In the genomic region with DNA sequence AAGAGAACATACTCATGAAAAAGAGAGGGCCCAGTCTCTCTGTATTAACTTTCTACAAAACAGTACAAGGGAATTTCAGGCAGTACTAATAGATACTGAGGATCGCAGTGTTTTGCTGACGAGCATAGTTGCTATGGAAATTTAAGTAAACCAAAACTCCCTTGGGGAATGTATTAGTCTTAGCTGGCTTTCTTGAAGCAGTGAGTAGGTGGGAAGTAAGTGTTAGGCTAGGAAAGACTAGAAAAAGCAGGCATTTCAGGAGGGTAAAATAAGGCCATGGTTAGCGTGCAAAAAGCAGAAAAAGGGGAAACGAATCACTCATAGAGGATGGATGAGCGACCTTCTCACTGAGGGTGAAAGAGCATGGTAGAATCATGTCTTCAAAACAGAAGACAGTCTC, we compare ENCODE assay signal across 14 cellular contexts.
DNase-seq lines count a peak whose midpoint lies in the region; ATAC-seq and TF ChIP-seq lines count a peak whose summit lies in the region.
"Had no signal": no experiment of that assay in that cellular context is flagged by ENCODE, and none has a peak within 500 bp of the region (broad histone marks: within the 10 kb centered on the region; RNA-seq: fewer than 3 reads in every experiment).

No MANE protein-coding gene starts in this region.

- no peak overlapping the region for H3K4me3 Mint-ChIP-seq in MCF 10A (ENCODE audit: unreplicated experiment)
- H3K4me3 Mint-ChIP-seq in stimulated activated memory B cell treated with anti-CD40 and anti-IgM and Interleukin-4, amounts not matched to agents 10 μg/mL and 1 μg/mL and 100 μg/mL, for 72 hours, result no peak overlapping the region
- H3K4me3 Mint-ChIP-seq in activated T-helper 17 cell treated with anti-CD3 and anti-CD28 coated beads, Interleukin-2, amount 50 U/mL, for 72 hours, result no peak overlapping the region
- H3K4me3 Mint-ChIP-seq: neural progenitor cell had no signal

- BruUV-seq in MCF 10A (replicated peaks; lab: Mats Ljungman, UMichigan), result no TSS peak

- no peaks in the 10 kb centered on the region for H3K36me3 Mint-ChIP-seq in MCF 10A (ENCODE audit: insufficient read depth, unreplicated experiment)
- no peaks in the 10 kb centered on the region for H3K36me3 Mint-ChIP-seq in stimulated activated memory B cell treated with anti-CD40 and anti-IgM and Interleukin-4, amounts not matched to agents 10 μg/mL and 1 μg/mL and 100 μg/mL, for 72 hours
- H3K36me3 Mint-ChIP-seq in activated T-helper 17 cell treated with anti-CD3 and anti-CD28 coated beads, Interleukin-2, amount 50 U/mL, for 72 hours (ENCODE audit: low read depth), result no peaks in the 10 kb centered on the region
- H3K36me3 Mint-ChIP-seq: neural progenitor cell had no signal

- no peaks in the 10 kb centered on the region for H3K4me1 Mint-ChIP-seq in MCF 10A (ENCODE audit: insufficient read depth, unreplicated experiment)
- H3K4me1 Mint-ChIP-seq in stimulated activated memory B cell treated with anti-CD40 and anti-IgM and Interleukin-4, amounts not matched to agents 10 μg/mL and 1 μg/mL and 100 μg/mL, for 72 hours, result peaks cover 7% of the 10 kb centered on the region
- H3K4me1 Mint-ChIP-seq in activated T-helper 17 cell treated with anti-CD3 and anti-CD28 coated beads, Interleukin-2, amount 50 U/mL, for 72 hours, result no peaks in the 10 kb centered on the region

- intact Hi-C loops in breast epithelium (cut with DNase I; ENCODE audit: low total_unique reads) (no loop called here), MCF 10A (cut with micrococcal nuclease) (no loop called here)

- no peaks in the 10 kb centered on the region for H3K27me3 ChIP-seq in breast epithelium
- H3K27me3 ChIP-seq in foreskin keratinocyte, result peaks cover 35% of the 10 kb centered on the region
- H3K27me3 ChIP-seq: colonic mucosa, neural progenitor cell, upper lobe of left lung had no signal

- no peaks in the 10 kb centered on the region for H3K9me3 ChIP-seq in breast epithelium
- H3K9me3 ChIP-seq: A549, colonic mucosa, upper lobe of left lung had no signal

- H3K27ac ChIP-seq in breast epithelium (peak overlapping the region; percentile 43 to 56), foreskin keratinocyte (no peak overlapping the region)
- H3K27ac ChIP-seq: A549, colonic mucosa, neural progenitor cell, upper lobe of left lung had no signal

- H3K36me3 ChIP-seq in breast epithelium, result no peaks in the 10 kb centered on the region
- H3K36me3 ChIP-seq: colonic mucosa, neural progenitor cell, upper lobe of left lung had no signal

- ATAC-seq in foreskin keratinocyte (peak; percentile 72), GM19452 (IDR thresholded peaks at IDR 0.05; ENCODE audit: unreplicated experiment) (no peak)
- ATAC-seq in stimulated activated memory B cell treated with anti-CD40 and anti-IgM and Interleukin-4, amounts not matched to agents 10 μg/mL and 1 μg/mL and 100 μg/mL, for 72 hours, result peak; percentile 79
- no peak for ATAC-seq in activated T-helper 17 cell treated with anti-CD3 and anti-CD28 coated beads, Interleukin-2, amount 50 U/mL, for 72 hours (replicated peaks)
- ATAC-seq: A549 had no signal

- CTCF ChIA-PET in MCF 10A (lab: Yijun Ruan, JAX), result interaction anchor here (0.6 to 1.6 kb wide), 2 partner anchors 67 to 75 kb away, joined by 3 to 5 read pairs; no protein-coding TSS in a partner anchor

- DNase-seq in breast epithelium (ENCODE audit: low spot score in 2 of 2) (no peak), MCF 10A (ENCODE audit: unreplicated experiment) (no peak), T1000 (lab: John Stamatoyannopoulos, UW) (peak; percentile 11), foreskin keratinocyte (peak; percentile 30 to 31), iPS-NIHi11 (ENCODE audit: low spot score) (no peak)
- DNase-seq: activated T-cell treated with anti-CD3 and anti-CD28 coated beads, Interleukin-2, amount 50 U/mL, for 1 hour; colonic mucosa; T-helper 9 cell; upper lobe of left lung had no signal

- H3K4me3 ChIP-seq in breast epithelium, result no peak overlapping the region
- H3K4me3 ChIP-seq: A549, colonic mucosa, neural progenitor cell, upper lobe of left lung had no signal

- H3K4me1 ChIP-seq in breast epithelium, result no peaks in the 10 kb centered on the region
- H3K4me1 ChIP-seq in foreskin keratinocyte, result no peaks in the 10 kb centered on the region
- H3K4me1 ChIP-seq: A549, colonic mucosa, neural progenitor cell, upper lobe of left lung had no signal

- no peak overlapping the region for H3K27ac Mint-ChIP-seq in MCF 10A (ENCODE audit: low read depth, unreplicated experiment)
- peak overlapping the region; percentile 10 for H3K27ac Mint-ChIP-seq in stimulated activated memory B cell treated with anti-CD40 and anti-IgM and Interleukin-4, amounts not matched to agents 10 μg/mL and 1 μg/mL and 100 μg/mL, for 72 hours
- H3K27ac Mint-ChIP-seq in activated T-helper 17 cell treated with anti-CD3 and anti-CD28 coated beads, Interleukin-2, amount 50 U/mL, for 72 hours, result no peak overlapping the region
- H3K27ac Mint-ChIP-seq: neural progenitor cell had no signal

- TF ChIP-seq POLR2A in breast epithelium (IDR thresholded peaks at IDR 0.05), result no peak

- peaks cover 64% of the 10 kb centered on the region for H3K27me3 Mint-ChIP-seq in MCF 10A (ENCODE audit: insufficient read depth, unreplicated experiment)
- H3K27me3 Mint-ChIP-seq in stimulated activated memory B cell treated with anti-CD40 and anti-IgM and Interleukin-4, amounts not matched to agents 10 μg/mL and 1 μg/mL and 100 μg/mL, for 72 hours, result peaks cover 30% of the 10 kb centered on the region
- H3K27me3 Mint-ChIP-seq in activated T-helper 17 cell treated with anti-CD3 and anti-CD28 coated beads, Interleukin-2, amount 50 U/mL, for 72 hours, result peaks cover 36% of the 10 kb centered on the region

- no peak for TF ChIP-seq CTCF in breast epithelium (IDR thresholded peaks at IDR 0.05)
- TF ChIP-seq CTCF in MCF 10A (IDR thresholded peaks at IDR 0.05; ENCODE audit: unreplicated experiment), result no peak
- no peak for TF ChIP-seq CTCF in foreskin keratinocyte (conservative IDR thresholded peaks at IDR 0.05)

- no peaks in the 10 kb centered on the region for H3K9me3 Mint-ChIP-seq in MCF 10A (ENCODE audit: unreplicated experiment)
- no peaks in the 10 kb centered on the region for H3K9me3 Mint-ChIP-seq in stimulated activated memory B cell treated with anti-CD40 and anti-IgM and Interleukin-4, amounts not matched to agents 10 μg/mL and 1 μg/mL and 100 μg/mL, for 72 hours
- no peaks in the 10 kb centered on the region for H3K9me3 Mint-ChIP-seq in activated T-helper 17 cell treated with anti-CD3 and anti-CD28 coated beads, Interleukin-2, amount 50 U/mL, for 72 hours
- H3K9me3 Mint-ChIP-seq: neural progenitor cell had no signal

- POLR2A ChIA-PET in MCF 10A (lab: Yijun Ruan, JAX), result interaction anchor here (0.6 kb wide), 1 partner anchor 34 kb away, joined by 3 read pairs; no protein-coding TSS in a partner anchor

Comparison
In these comparisons a context has a peak if more than half of its experiments do, and no peak if none do; other contexts are left out.
1. DNase-seq: peak in T1000 (single experiment) and foreskin keratinocyte (2 of 2); none in breast epithelium (0 of 2), MCF 10A (single experiment) and iPS-NIHi11 (single experiment).
2. ATAC-seq: peak in foreskin keratinocyte (single experiment) and stimulated activated memory B cell treated with anti-CD40 and anti-IgM and Interleukin-4, amounts not matched to agents 10 μg/mL and 1 μg/mL and 100 μg/mL, for 72 hours (single experiment); none in GM19452 (single experiment) and activated T-helper 17 cell treated with anti-CD3 and anti-CD28 coated beads, Interleukin-2, amount 50 U/mL, for 72 hours (single experiment).